Comparison of ENCODE assay signal across 8 cellular contexts in the genomic region with DNA sequence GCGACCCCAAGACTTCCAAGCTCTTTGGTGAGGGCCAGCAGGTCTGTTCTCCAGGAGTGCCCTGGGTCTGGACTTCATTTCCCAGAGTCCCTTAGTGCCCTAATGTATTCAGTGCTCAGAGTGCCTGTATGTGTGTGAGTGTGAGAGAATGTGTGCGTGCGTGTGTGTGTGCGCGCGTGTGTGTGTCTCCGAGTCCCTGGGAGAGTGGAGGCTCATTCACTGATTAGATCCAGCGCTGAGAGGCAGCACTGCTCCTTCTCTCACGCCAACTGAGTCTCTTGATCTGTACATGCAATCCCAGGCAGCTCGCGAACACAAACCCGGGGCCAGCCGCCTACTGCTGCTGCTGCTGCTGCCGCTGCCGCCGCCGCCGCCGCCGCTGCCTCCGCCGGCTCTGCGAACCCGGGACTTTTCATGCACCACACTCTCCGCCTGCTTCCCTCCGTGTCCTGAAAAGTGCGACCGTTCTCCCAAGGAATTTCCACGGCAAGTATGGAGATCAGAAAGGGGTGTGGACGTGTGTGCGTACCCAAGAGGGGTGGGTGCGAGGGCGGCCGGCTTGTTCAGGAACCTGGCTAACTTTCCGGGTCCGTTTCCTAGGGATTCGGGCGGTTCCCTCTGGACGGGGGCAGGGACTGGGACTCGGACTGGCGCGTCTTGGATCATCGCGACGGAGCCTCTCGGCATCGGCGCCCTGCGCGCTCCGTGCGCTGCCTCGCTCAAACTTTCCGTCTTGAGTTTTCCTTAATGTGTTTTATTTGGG. TPM values are rescaled to one million over a fixed set of nuclear protein-coding genes. Genes with fewer than 3 reads are reported as not detected.
DNase-seq lines count a peak whose midpoint lies in the region; ATAC-seq and TF ChIP-seq lines count a peak whose summit lies in the region.

A gene (plus strand): TSS at position 215 of the 763 bp plus-strand sequence.

- ATAC-seq in HG03196 (IDR thresholded peaks at IDR 0.05; ENCODE audit: unreplicated experiment) (no peak), HG03521 (IDR thresholded peaks at IDR 0.05; ENCODE audit: unreplicated experiment) (no peak)

- DNase-seq in COLO668 (lab: John Stamatoyannopoulos, UW; ENCODE audit: unreplicated experiment): peak; percentile 90
- DNase-seq in KBM-7: peak; percentile 86
- DNase-seq in SHP77 (lab: John Stamatoyannopoulos, UW): peak; percentile 66 to 68
- peak; percentile 71 for DNase-seq in astrocyte of the spinal cord (ENCODE audit: low read depth, low spot score)
- DNase-seq in hypothalamus (lab: John Stamatoyannopoulos, UW): peak in 44 of 51 donors; percentile 17 to 95 (median 78)
- DNase-seq in posterior vena cava (ENCODE audit: low spot score): peak; percentile 85

- intact Hi-C loops in posterior vena cava (cut with DNase I): no loop called here

- peak within 1 kb of the TSS; percentile 48 for H3K4me3 ChIP-seq in astrocyte of the spinal cord (ENCODE audit: low read depth, low read length)

- no peak for TF ChIP-seq CTCF in astrocyte of the spinal cord (IDR thresholded peaks at IDR 0.05; ENCODE audit: low read depth, low read length)

- in situ Hi-C loops in KBM-7 (cut with MboI; ENCODE audit: low pct_unique_long_range_greater_than_20kb, low sequenced_read_pairs) (no loop called here), astrocyte of the spinal cord (cut with HindIII; ENCODE audit: low sequenced_read_pairs) (no loop called here)

RNA-seq across cellular contexts. Expression of the gene that starts here (rescaled TPM):
- total RNA-seq in posterior vena cava: 10 to 100 TPM; 46.4 to 53.6 TPM
